In the genomic region with DNA sequence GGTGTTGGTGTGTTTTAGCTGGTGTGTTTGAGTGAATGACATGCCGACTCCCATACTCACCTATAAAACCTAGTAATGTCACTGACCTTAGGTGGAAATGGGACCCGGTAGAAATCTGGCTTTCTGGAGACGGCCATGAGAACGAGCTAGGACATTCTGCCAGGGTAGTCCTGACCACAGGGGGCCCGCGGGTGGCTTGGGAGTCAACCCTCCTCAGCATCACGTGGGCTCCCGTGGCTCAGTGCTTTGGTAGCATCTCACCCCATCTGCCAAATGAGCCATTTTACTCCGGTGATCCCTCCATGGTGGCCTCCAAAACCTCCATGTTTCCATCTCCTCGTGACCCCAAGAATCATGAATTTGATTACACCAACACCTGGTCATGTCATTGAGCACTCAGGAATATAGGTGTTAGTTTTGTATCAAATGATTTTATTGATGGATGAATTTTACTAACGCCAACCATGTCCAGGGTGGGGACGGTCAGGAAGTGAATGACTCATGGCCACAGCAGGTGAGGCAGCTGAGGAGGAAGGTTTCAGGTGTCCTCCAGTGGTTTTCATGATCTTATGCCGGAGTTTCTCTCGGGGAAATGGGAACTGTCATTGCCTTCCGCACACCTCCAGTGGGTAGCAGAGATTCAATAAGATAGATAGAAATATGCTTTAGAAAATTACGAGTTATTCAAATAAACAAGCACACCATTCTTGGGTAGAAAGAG, we compare ENCODE assay signal across 16 cellular contexts.
DNase-seq lines count a peak whose midpoint lies in the region; ATAC-seq and TF ChIP-seq lines count a peak whose summit lies in the region.
"Had no signal": no experiment of that assay in that cellular context is flagged by ENCODE, and none has a peak within 500 bp of the region (broad histone marks: within the 10 kb centered on the region; RNA-seq: fewer than 3 reads in every experiment).

No MANE protein-coding gene starts in this region.

- H3K27ac ChIP-seq in PC-9 (no peak overlapping the region), suprapubic skin (no peak overlapping the region)
- H3K27ac ChIP-seq: HL-60 had no signal

- CTCF ChIA-PET in PC-9 (lab: Charles Lee): no interaction called here

- no peak overlapping the region for H3K4me3 ChIP-seq in PC-9
- no peak overlapping the region for H3K4me3 ChIP-seq in suprapubic skin
- H3K4me3 ChIP-seq: GM12878, HAP-1 had no signal

- intact Hi-C loops in PC-9 (cut with micrococcal nuclease; ENCODE audit: unreplicated experiment): no loop called here

- H3K4me2 ChIP-seq in PC-9: peak overlapping the region; percentile 34

- H3K9me3 ChIP-seq in PC-9 (ENCODE audit: insufficient read depth, low read depth): no peaks in the 10 kb centered on the region
- H3K9me3 ChIP-seq in suprapubic skin: no peaks in the 10 kb centered on the region
- H3K9me3 ChIP-seq: HAP-1 had no signal

- H4K20me1 ChIP-seq in PC-9 (ENCODE audit: insufficient read depth): no peaks in the 10 kb centered on the region

- no peak overlapping the region for H2AFZ ChIP-seq in PC-9

- H3K4me1 ChIP-seq in PC-9 (replicated peaks; ENCODE audit: insufficient read depth): peaks cover 15% of the 10 kb centered on the region
- H3K4me1 ChIP-seq in suprapubic skin: no peaks in the 10 kb centered on the region
- H3K4me1 ChIP-seq: HAP-1 had no signal

- no peak for TF ChIP-seq EP300 in suprapubic skin (IDR thresholded peaks at IDR 0.05)

- no peak for TF ChIP-seq POLR2A in suprapubic skin (IDR thresholded peaks at IDR 0.05)

- ATAC-seq in HG03095 (IDR thresholded peaks at IDR 0.05; ENCODE audit: unreplicated experiment): no peak
- ATAC-seq: GM12878 had no signal

- DNase-seq in activated effector memory CD4-positive, alpha-beta T cell treated with anti-CD3 and anti-CD28 coated beads, Interleukin-2, amount 50 U/mL, for 16 hours: peak; percentile 16
- DNase-seq in activated effector memory CD4-positive, alpha-beta T cell treated with Interleukin-2 at 50 U/mL for 16 hours: no peak
- DNase-seq in PC-9 (peak; percentile 31 to 51), mesenteric fat pad (ENCODE audit: low spot score) (peak; percentile 84), suprapubic skin (ENCODE audit: low spot score in 2 of 2) (peak; percentile 18 to 67), inferior parietal cortex (ENCODE audit: extremely low spot score) (no peak), kidney tubule cell (ENCODE audit: low spot score) (no peak)
- DNase-seq: 8988T; AML-193; CD4-positive, alpha-beta T cell; DMS79; HFFc6 had no signal

- no peaks in the 10 kb centered on the region for H3F3A ChIP-seq in PC-9 (ENCODE audit: insufficient read depth, low read depth)

- TF ChIP-seq CTCF in PC-9 (conservative IDR thresholded peaks at IDR 0.05) (no peak), suprapubic skin (IDR thresholded peaks at IDR 0.05) (no peak)

- POLR2A ChIA-PET in PC-9 (lab: Charles Lee; ENCODE audit: unreplicated experiment): no interaction called here

- H3K36me3 ChIP-seq in PC-9 (ENCODE audit: low read depth) (no peaks in the 10 kb centered on the region), suprapubic skin (no peaks in the 10 kb centered on the region)
- H3K36me3 ChIP-seq: HAP-1 had no signal

- no TSS peak for BruUV-seq in PC-9 (replicated peaks; lab: Mats Ljungman, UMichigan)

- H3K9me2 ChIP-seq in PC-9 (ENCODE audit: insufficient read depth): no peaks in the 10 kb centered on the region

- no peaks in the 10 kb centered on the region for H3K27me3 ChIP-seq in PC-9 (ENCODE audit: insufficient read depth, low read depth)
- peaks cover 4% of the 10 kb centered on the region for H3K27me3 ChIP-seq in suprapubic skin

- WGBS in suprapubic skin: 89% methylated on average over 16 of the region's 16 CpGs

- no peaks in the 10 kb centered on the region for H3K79me2 ChIP-seq in PC-9 (ENCODE audit: low read depth)

Comparison
In these comparisons a context has a peak if more than half of its experiments do, and no peak if none do; other contexts are left out.
1. DNase-seq: peak in activated effector memory CD4-positive, alpha-beta T cell treated with anti-CD3 and anti-CD28 coated beads, Interleukin-2, amount 50 U/mL, for 16 hours (single experiment), PC-9 (2 of 2), mesenteric fat pad (single experiment) and suprapubic skin (2 of 2); none in activated effector memory CD4-positive, alpha-beta T cell treated with Interleukin-2 at 50 U/mL for 16 hours (single experiment), inferior parietal cortex (single experiment) and kidney tubule cell (single experiment).